8 cellular contexts compared by ENCODE assay signal in genomic region chr20:46089338-46090094, GRCh38. TPM values are rescaled to one million over a fixed set of nuclear protein-coding genes. Genes with fewer than 3 reads are reported as not detected.
DNase-seq lines count a peak whose midpoint lies in the region; ATAC-seq and TF ChIP-seq lines count a peak whose summit lies in the region.

TSS of gene NCOA5 (minus strand) at chr20:46089962. CDS start at chr20:46079424, 10,538 bp downstream.

- TF ChIP-seq POLR2A in lower leg skin (IDR thresholded peaks at IDR 0.05) = peak in 1 of 2 donors; percentile 86

- peaks cover 0 to 1% (median 0%) of the 10 kb centered on the region in 7 donors for H3K9me3 Mint-ChIP-seq in CD4-positive, CD25-positive, alpha-beta regulatory T cell
- no peaks in the 10 kb centered on the region for H3K9me3 Mint-ChIP-seq in activated CD4-positive, alpha-beta memory T cell treated with anti-CD3 and anti-CD28 coated beads for 36 hours

- CTCF ChIA-PET in activated CD4-positive, alpha-beta memory T cell treated with anti-CD3 and anti-CD28 coated beads for 36 hours (lab: Charles Lee) = interaction anchor here (1.0 to 3.6 kb wide), 3 partner anchors 43 to 75 kb away, joined by 3 to 20 read pairs (median 8); no protein-coding TSS in a partner anchor

- peak; percentile 92 for ATAC-seq in CD4-positive, CD25-positive, alpha-beta regulatory T cell (ENCODE audit: low read depth in 2 of 2)
- peak; percentile 79 for ATAC-seq in GM19438 (IDR thresholded peaks at IDR 0.05; ENCODE audit: low read depth, unreplicated experiment)
- peak; percentile 39 for ATAC-seq in HG03575 (IDR thresholded peaks at IDR 0.05; ENCODE audit: extremely low read depth, insufficient number of reproducible peaks, low FRiP score, unreplicated experiment)

- peak within 1 kb of the TSS; percentile 89 for H3K27ac ChIP-seq in CD4-positive, CD25-positive, alpha-beta regulatory T cell (ENCODE audit: insufficient read depth, low read length, poor library complexity, severe bottlenecking)
- H3K27ac ChIP-seq in dorsolateral prefrontal cortex = peak within 1 kb of the TSS; percentile 75 to 99 (median 98)

- TF ChIP-seq CTCF in dorsolateral prefrontal cortex (IDR thresholded peaks at IDR 0.05 in 54 of 56, conservative IDR thresholded peaks at IDR 0.05 in 2 of 56; ENCODE audit: low read depth in 1 of 56, partially characterized antibody in 56 of 56) (peak in 55 of 56 donors; percentile 7 to 92 (median 58)), lower leg skin (IDR thresholded peaks at IDR 0.05) (no peak)

- POLR2A ChIA-PET in activated CD4-positive, alpha-beta memory T cell treated with anti-CD3 and anti-CD28 coated beads for 36 hours (lab: Charles Lee) = interaction anchor here (1.0 kb wide), 1 partner anchor 31 kb away, joined by 3 read pairs; no protein-coding TSS in a partner anchor

- H3K27me3 ChIP-seq in CD4-positive, CD25-positive, alpha-beta regulatory T cell (ENCODE audit: control insufficient read depth, insufficient read depth, low read length) = no peaks in the 10 kb centered on the region
- no peaks in the 10 kb centered on the region for H3K27me3 ChIP-seq in dorsolateral prefrontal cortex

- no peaks in the 10 kb centered on the region for H3K36me3 Mint-ChIP-seq in CD4-positive, CD25-positive, alpha-beta regulatory T cell
- no peaks in the 10 kb centered on the region for H3K36me3 Mint-ChIP-seq in activated CD4-positive, alpha-beta memory T cell treated with anti-CD3 and anti-CD28 coated beads for 36 hours

- peaks cover 32 to 56% (median 42%) of the 10 kb centered on the region in 4 donors for H3K4me1 Mint-ChIP-seq in CD4-positive, CD25-positive, alpha-beta regulatory T cell
- H3K4me1 Mint-ChIP-seq in activated CD4-positive, alpha-beta memory T cell treated with anti-CD3 and anti-CD28 coated beads for 36 hours (ENCODE audit: low read depth) = peaks cover 51% of the 10 kb centered on the region

- intact Hi-C loops in activated CD4-positive, alpha-beta memory T cell treated with anti-CD3 and anti-CD28 coated beads for 36 hours (cut with micrococcal nuclease) = loop anchor here (1.0 to 2.0 kb wide), 4 partner anchors 27 to 154 kb away; partner anchors contain the start of gene ZNF335
- intact Hi-C loops in dorsolateral prefrontal cortex (cut with DNase I) = loop anchor here (1.0 to 10.0 kb wide), 5 partner anchors 67 to 595 kb away; partner anchors contain the start of genes TP53RK (in 1 of the 2) and ZNF335 (in 1 of the 2)
- intact Hi-C loops in lower leg skin (cut with DNase I; ENCODE audit: low total_unique reads) = no loop called here

- H3K4me3 ChIP-seq in CD4-positive, CD25-positive, alpha-beta regulatory T cell (ENCODE audit: low read depth, low read length) = peak within 1 kb of the TSS; percentile 90
- H3K4me3 ChIP-seq in dorsolateral prefrontal cortex (peak within 1 kb of the TSS; percentile 63 to 97 (median 88)), lower leg skin (ENCODE audit: low read depth, poor library complexity, severe bottlenecking) (peak within 1 kb of the TSS; percentile 51)

- peak within 1 kb of the TSS; percentile 88 to 95 (median 92) for H3K4me3 Mint-ChIP-seq in CD4-positive, CD25-positive, alpha-beta regulatory T cell
- peak within 1 kb of the TSS; percentile 88 for H3K4me3 Mint-ChIP-seq in activated CD4-positive, alpha-beta memory T cell treated with anti-CD3 and anti-CD28 coated beads for 36 hours

- peaks cover 4% of the 10 kb centered on the region for H3K27me3 Mint-ChIP-seq in CD4-positive, CD25-positive, alpha-beta regulatory T cell
- H3K27me3 Mint-ChIP-seq in activated CD4-positive, alpha-beta memory T cell treated with anti-CD3 and anti-CD28 coated beads for 36 hours = no peaks in the 10 kb centered on the region

- peak within 1 kb of the TSS; percentile 70 to 90 (median 90) for H3K27ac Mint-ChIP-seq in CD4-positive, CD25-positive, alpha-beta regulatory T cell
- H3K27ac Mint-ChIP-seq in activated CD4-positive, alpha-beta memory T cell treated with anti-CD3 and anti-CD28 coated beads for 36 hours = peak within 1 kb of the TSS; percentile 83

- peaks cover 44% of the 10 kb centered on the region for H3K4me1 ChIP-seq in CD4-positive, CD25-positive, alpha-beta regulatory T cell (ENCODE audit: control insufficient read depth, insufficient read depth, low read length, poor library complexity, severe bottlenecking)

- H3K36me3 ChIP-seq in CD4-positive, CD25-positive, alpha-beta regulatory T cell (ENCODE audit: control insufficient read depth, insufficient read depth, low read length) = no peaks in the 10 kb centered on the region

- H3K9me3 ChIP-seq in CD4-positive, CD25-positive, alpha-beta regulatory T cell (ENCODE audit: control insufficient read depth in 2 of 2, low read length in 2 of 2) = no peaks in the 10 kb centered on the region

- DNase-seq in CD4-positive, CD25-positive, alpha-beta regulatory T cell = peak; percentile 90 to 96 (median 95)
- DNase-seq in NCI-H82 (lab: John Stamatoyannopoulos, UW) (peak; percentile 99), dorsolateral prefrontal cortex (peak; percentile 92 to 98 (median 95)), lower leg skin (ENCODE audit: low spot score in 2 of 2) (peak; percentile 95 to 99)
- DNase-seq in activated CD4-positive, alpha-beta memory T cell treated with anti-CD3 and anti-CD28 coated beads for 36 hours = peak; percentile 97
- peak; percentile 88 to 93 for DNase-seq in stimulated activated CD4-positive, alpha-beta T cell treated with anti-CD3 and anti-CD28 coated beads, Interleukin-4, amount 100 ng/mL, for 48 hours (ENCODE audit: low read depth in 2 of 2)

- WGBS in lower leg skin, 2 donors = 1% methylated on average over 33 to 83 of the region's 105 CpGs

RNA-seq across cellular contexts. Expression of gene NCOA5, which starts in this region (rescaled TPM):
- 20.1 TPM for total RNA-seq in CD4-positive, CD25-positive, alpha-beta regulatory T cell
- polyA plus RNA-seq in CD4-positive, CD25-positive, alpha-beta regulatory T cell = 10 to 100 TPM; 28.9 to 38.5 (median 33.0) TPM
- 10 to 100 TPM; 13.1 to 13.7 TPM for total RNA-seq in activated CD4-positive, alpha-beta memory T cell treated with anti-CD3 and anti-CD28 coated beads for 36 hours
- total RNA-seq in dorsolateral prefrontal cortex (10 to 100 TPM; 13.5 to 36.9 (median 24.1) TPM), lower leg skin (10 to 100 TPM; 27.7 to 51.5 (median 41.2) TPM)

Comparison
In these comparisons a context has a peak if more than half of its experiments do, and no peak if none do; other contexts are left out.
1. Peak in every context shown above with its lines: DNase-seq, ATAC-seq, H3K4me3 ChIP-seq and H3K27ac ChIP-seq.
2. ATAC-seq: peak in every context shown above with its lines; median percentile 92 in CD4-positive, CD25-positive, alpha-beta regulatory T cell; 79 in GM19438; 39 in HG03575.
3. CTCF ChIP-seq: peak in dorsolateral prefrontal cortex (55 of 56); none in lower leg skin (0 of 3).